Comparison of ENCODE assay signal across 8 cellular contexts in genomic region chr2:218709906-218710305, GRCh38. TPM values are rescaled to one million over a fixed set of nuclear protein-coding genes. Genes with fewer than 3 reads are reported as not detected.
DNase-seq lines count a peak whose midpoint lies in the region; ATAC-seq, FAIRE-seq and TF ChIP-seq lines count a peak whose summit lies in the region.

No MANE protein-coding gene starts in this region.

- H3K4me2 ChIP-seq in keratinocyte (ENCODE audit: control insufficient read depth, extremely low read depth, insufficient read depth, low read depth, low read length): peak overlapping the region; percentile 79

- WGBS in suprapubic skin: 66% methylated on average over 8 of the region's 8 CpGs

- no peak for DNase-seq in activated naive CD4-positive, alpha-beta T cell treated with anti-CD3 and anti-CD28 coated beads, Interleukin-2, amount 10 ng/mL, durations not matched to agents 7 days and 5 days
- DNase-seq in activated naive CD4-positive, alpha-beta T cell treated with anti-CD3 and anti-CD28 coated beads, Interleukin-2, amount 50 U/mL, for 72 hours (ENCODE audit: low spot score in 2 of 2): no peak
- DNase-seq in keratinocyte (ENCODE audit: low read depth, low spot score) (no peak), suprapubic skin (ENCODE audit: low spot score in 2 of 2) (no peak), NCI-H187 (lab: John Stamatoyannopoulos, UW) (no peak), NOMO-1 (lab: John Stamatoyannopoulos, UW; ENCODE audit: unreplicated experiment in 2 of 2) (no peak)

- H3K9me1 ChIP-seq in keratinocyte (ENCODE audit: control insufficient read depth, extremely low read depth, insufficient read depth, low read length): no peaks in the 10 kb centered on the region

- no peaks in the 10 kb centered on the region for H3K9me3 Mint-ChIP-seq in activated naive CD4-positive, alpha-beta T cell treated with anti-CD3 and anti-CD28 coated beads, Interleukin-2, amount 10 ng/mL, durations not matched to agents 7 days and 5 days
- H3K9me3 Mint-ChIP-seq in activated naive CD4-positive, alpha-beta T cell treated with anti-CD3 and anti-CD28 coated beads, Interleukin-2, amount 50 U/mL, for 72 hours: no peaks in the 10 kb centered on the region
- H3K9me3 Mint-ChIP-seq in activated naive CD8-positive, alpha-beta T cell (ENCODE audit: low read depth): no peaks in the 10 kb centered on the region

- peak overlapping the region; percentile 99 for H3K4me3 Mint-ChIP-seq in activated naive CD4-positive, alpha-beta T cell treated with anti-CD3 and anti-CD28 coated beads, Interleukin-2, amount 10 ng/mL, durations not matched to agents 7 days and 5 days
- H3K4me3 Mint-ChIP-seq in activated naive CD8-positive, alpha-beta T cell: peak overlapping the region; percentile 30

- dilution Hi-C loops in keratinocyte (cut with MboI; ENCODE audit: extremely low pct_ligation_motif_present, low sequenced_read_pairs): no loop called here

- no peak for TF ChIP-seq POLR2A in suprapubic skin (IDR thresholded peaks at IDR 0.05)

- no peaks in the 10 kb centered on the region for H3K36me3 Mint-ChIP-seq in activated naive CD4-positive, alpha-beta T cell treated with anti-CD3 and anti-CD28 coated beads, Interleukin-2, amount 10 ng/mL, durations not matched to agents 7 days and 5 days
- peaks cover 5 to 11% of the 10 kb centered on the region in 2 donors for H3K36me3 Mint-ChIP-seq in activated naive CD4-positive, alpha-beta T cell treated with anti-CD3 and anti-CD28 coated beads, Interleukin-2, amount 50 U/mL, for 72 hours
- H3K36me3 Mint-ChIP-seq in activated naive CD8-positive, alpha-beta T cell: no peaks in the 10 kb centered on the region

- TF ChIP-seq CTCF in keratinocyte (optimal IDR thresholded peaks at IDR 0.05 in 1 of 3, IDR thresholded peaks at IDR 0.05 in 1 of 3, conservative IDR thresholded peaks at IDR 0.05 in 1 of 3; ENCODE audit: extremely low read depth in 1 of 3, insufficient read depth in 2 of 3, low read length in 3 of 3): no peak
- TF ChIP-seq CTCF in suprapubic skin (IDR thresholded peaks at IDR 0.05): no peak

- CTCF ChIA-PET in activated naive CD4-positive, alpha-beta T cell treated with anti-CD3 and anti-CD28 coated beads, Interleukin-2, amount 10 ng/mL, durations not matched to agents 7 days and 5 days (lab: Charles Lee): interaction anchor here (0.6 to 2.3 kb wide), 11 partner anchors 8 to 140 kb away, joined by 3 to 9 read pairs (median 4); partner anchors contain the start of genes BCS1L and ZNF142

- no peak for ATAC-seq in activated naive CD4-positive, alpha-beta T cell treated with anti-CD3 and anti-CD28 coated beads, Interleukin-2, amount 50 U/mL, for 72 hours
- ATAC-seq in GM19328 (IDR thresholded peaks at IDR 0.05; ENCODE audit: unreplicated experiment): no peak

- peak overlapping the region; percentile 19 for H2AFZ ChIP-seq in keratinocyte (ENCODE audit: control insufficient read depth, low read length)

- H3K27me3 Mint-ChIP-seq in activated naive CD4-positive, alpha-beta T cell treated with anti-CD3 and anti-CD28 coated beads, Interleukin-2, amount 10 ng/mL, durations not matched to agents 7 days and 5 days: peaks cover 18% of the 10 kb centered on the region
- H3K27me3 Mint-ChIP-seq in activated naive CD8-positive, alpha-beta T cell: no peaks in the 10 kb centered on the region

- peaks cover 15% of the 10 kb centered on the region for H3K4me1 ChIP-seq in keratinocyte (ENCODE audit: control insufficient read depth, extremely low read depth, insufficient read depth, low read length)
- H3K4me1 ChIP-seq in suprapubic skin: peaks cover 18% of the 10 kb centered on the region

- no peak for FAIRE-seq in keratinocyte (lab: Jason Lieb, UNC)

- H3K4me3 ChIP-seq in keratinocyte (ENCODE audit: control insufficient read depth in 2 of 3, extremely low read depth in 1 of 3, insufficient read depth in 2 of 3, low read depth in 1 of 3, low read length in 3 of 3) (no peak overlapping the region), suprapubic skin (peak overlapping the region; percentile 75)

- no peak for TF ChIP-seq EP300 in suprapubic skin (IDR thresholded peaks at IDR 0.05)

- H3K79me2 ChIP-seq in keratinocyte (ENCODE audit: control insufficient read depth, insufficient read depth, low read length): peaks cover 40% of the 10 kb centered on the region

- no peak overlapping the region for H3K9ac ChIP-seq in keratinocyte (ENCODE audit: control insufficient read depth, extremely low read depth, insufficient read depth, low read length)

- H3K27ac Mint-ChIP-seq in activated naive CD4-positive, alpha-beta T cell treated with anti-CD3 and anti-CD28 coated beads, Interleukin-2, amount 10 ng/mL, durations not matched to agents 7 days and 5 days: no peak overlapping the region
- peak overlapping the region in 1 of 2 donors; percentile 94 for H3K27ac Mint-ChIP-seq in activated naive CD4-positive, alpha-beta T cell treated with anti-CD3 and anti-CD28 coated beads, Interleukin-2, amount 50 U/mL, for 72 hours
- H3K27ac Mint-ChIP-seq in activated naive CD8-positive, alpha-beta T cell: no peak overlapping the region

- H3K9me3 ChIP-seq in keratinocyte (ENCODE audit: control insufficient read depth, low read depth, low read length) (no peaks in the 10 kb centered on the region), suprapubic skin (no peaks in the 10 kb centered on the region)

- H4K20me1 ChIP-seq in keratinocyte (ENCODE audit: control insufficient read depth, extremely low read depth, insufficient read depth, low read length): no peaks in the 10 kb centered on the region

- H3K27me3 ChIP-seq in keratinocyte (ENCODE audit: control insufficient read depth, extremely low read depth, insufficient read depth, low read length) (no peaks in the 10 kb centered on the region), suprapubic skin (no peaks in the 10 kb centered on the region)

- peaks cover 0 to 8% of the 10 kb centered on the region in 2 experiments for H3K36me3 ChIP-seq in keratinocyte (ENCODE audit: control insufficient read depth in 2 of 2, extremely low read depth in 1 of 2, insufficient read depth in 2 of 2, low read length in 2 of 2)
- H3K36me3 ChIP-seq in suprapubic skin: no peaks in the 10 kb centered on the region

- peaks cover 29% of the 10 kb centered on the region for H3K4me1 Mint-ChIP-seq in activated naive CD4-positive, alpha-beta T cell treated with anti-CD3 and anti-CD28 coated beads, Interleukin-2, amount 10 ng/mL, durations not matched to agents 7 days and 5 days
- peaks cover 16% of the 10 kb centered on the region for H3K4me1 Mint-ChIP-seq in activated naive CD8-positive, alpha-beta T cell (ENCODE audit: low read depth)

- H3K27ac ChIP-seq in keratinocyte (ENCODE audit: control insufficient read depth, insufficient read depth, low read length): no peak overlapping the region
- no peak overlapping the region for H3K27ac ChIP-seq in suprapubic skin

RNA-seq across cellular contexts. Expression of gene TTLL4, which starts 0.7 kb away (rescaled TPM):
- 10 to 100 TPM; 28.2 to 42.2 TPM for total RNA-seq in activated naive CD4-positive, alpha-beta T cell treated with anti-CD3 and anti-CD28 coated beads, Interleukin-2, amount 50 U/mL, for 72 hours
- polyA plus RNA-seq in keratinocyte: 19.6 to 26.3 TPM (median 20.1 TPM) in 3 replicates
- polyA plus RNA-seq in keratinocyte (2011; ENCODE audit: low read depth): 6.0 TPM
- 10.2 and 17.3 TPM in 2 replicates for polyA plus RNA-seq in keratinocyte (2011; cell fraction: cytosol; rRNA removed)
- polyA plus RNA-seq in keratinocyte (2011; cell fraction: nucleus; rRNA removed): 55.8 and 67.4 TPM in 2 replicates
- 11.2 and 16.5 TPM in 2 replicates for polyA plus RNA-seq in keratinocyte (2012; ENCODE audit: low replicate concordance)
- 41.4 to 49.7 TPM (median 45.4 TPM) in 3 replicates for polyA minus RNA-seq in keratinocyte
- polyA minus RNA-seq in keratinocyte (2011; cell fraction: cytosol; rRNA and poly(A)+ RNA removed): 23.4 TPM
- polyA minus RNA-seq in keratinocyte (2011; cell fraction: nucleus; rRNA and poly(A)+ RNA removed): 28.2 and 43.6 TPM in 2 replicates
- total RNA-seq in suprapubic skin: 10 to 100 TPM; 18.9 to 43.5 (median 25.2) TPM

RNA-seq across cellular contexts. Expression of gene STK36, which starts 38.0 kb away (rescaled TPM):
- total RNA-seq in activated naive CD4-positive, alpha-beta T cell treated with anti-CD3 and anti-CD28 coated beads, Interleukin-2, amount 50 U/mL, for 72 hours: 10 to 100 TPM; 16.5 to 22.5 TPM
- polyA plus RNA-seq in keratinocyte: 17.3 to 25.4 TPM (median 19.0 TPM) in 3 replicates
- 3.4 TPM for polyA plus RNA-seq in keratinocyte (2011; ENCODE audit: low read depth)
- 7.2 and 8.2 TPM in 2 replicates for polyA plus RNA-seq in keratinocyte (2011; cell fraction: cytosol; rRNA removed)
- 82.6 and 103 TPM in 2 replicates for polyA plus RNA-seq in keratinocyte (2011; cell fraction: nucleus; rRNA removed)
- polyA plus RNA-seq in keratinocyte (2012; ENCODE audit: low replicate concordance): 8.5 and 9.9 TPM in 2 replicates
- polyA minus RNA-seq in keratinocyte: 24.6 to 38.5 TPM (median 26.2 TPM) in 3 replicates
- 4.0 TPM for polyA minus RNA-seq in keratinocyte (2011; cell fraction: cytosol; rRNA and poly(A)+ RNA removed)
- 20.7 and 34.3 TPM in 2 replicates for polyA minus RNA-seq in keratinocyte (2011; cell fraction: nucleus; rRNA and poly(A)+ RNA removed)
- total RNA-seq in suprapubic skin: 10 to 100 TPM; 20.7 to 43.4 (median 21.9) TPM

RNA-seq across cellular contexts. Expression of gene RNF25, which starts 38.1 kb away (rescaled TPM):
- total RNA-seq in activated naive CD4-positive, alpha-beta T cell treated with anti-CD3 and anti-CD28 coated beads, Interleukin-2, amount 50 U/mL, for 72 hours: 10 to 100 TPM; 12.3 to 22.9 TPM
- polyA plus RNA-seq in keratinocyte: 65.0 to 107 TPM (median 82.5 TPM) in 3 replicates
- 17.0 TPM for polyA plus RNA-seq in keratinocyte (2011; ENCODE audit: low read depth)
- 54.6 and 60.6 TPM in 2 replicates for polyA plus RNA-seq in keratinocyte (2011; cell fraction: cytosol; rRNA removed)
- polyA plus RNA-seq in keratinocyte (2011; cell fraction: nucleus; rRNA removed): 71.1 and 82.6 TPM in 2 replicates
- polyA plus RNA-seq in keratinocyte (2012; ENCODE audit: low replicate concordance): 24.2 and 34.0 TPM in 2 replicates
- 49.8 to 164 TPM (median 57.1 TPM) in 3 replicates for polyA minus RNA-seq in keratinocyte
- polyA minus RNA-seq in keratinocyte (2011; cell fraction: cytosol; rRNA and poly(A)+ RNA removed): 30.1 TPM
- polyA minus RNA-seq in keratinocyte (2011; cell fraction: nucleus; rRNA and poly(A)+ RNA removed): 30.2 and 39.2 TPM in 2 replicates
- total RNA-seq in suprapubic skin: 10 to 100 TPM; 19.0 to 42.6 (median 23.2) TPM

RNA-seq across cellular contexts. Expression of gene BCS1L, which starts 50.4 kb away (rescaled TPM):
- total RNA-seq in activated naive CD4-positive, alpha-beta T cell treated with anti-CD3 and anti-CD28 coated beads, Interleukin-2, amount 50 U/mL, for 72 hours: 10 to 100 TPM; 15.8 to 71.9 TPM
- polyA plus RNA-seq in keratinocyte: 56.6 to 62.3 TPM (median 57.7 TPM) in 3 replicates
- 27.3 TPM for polyA plus RNA-seq in keratinocyte (2011; ENCODE audit: low read depth)
- polyA plus RNA-seq in keratinocyte (2011; cell fraction: cytosol; rRNA removed): 33.0 and 38.4 TPM in 2 replicates
- polyA plus RNA-seq in keratinocyte (2011; cell fraction: nucleus; rRNA removed): 152 and 155 TPM in 2 replicates
- polyA plus RNA-seq in keratinocyte (2012; ENCODE audit: low replicate concordance): 45.5 and 50.2 TPM in 2 replicates
- polyA minus RNA-seq in keratinocyte: 42.6 to 53.7 TPM (median 50.7 TPM) in 3 replicates
- 29.5 TPM for polyA minus RNA-seq in keratinocyte (2011; cell fraction: cytosol; rRNA and poly(A)+ RNA removed)
- polyA minus RNA-seq in keratinocyte (2011; cell fraction: nucleus; rRNA and poly(A)+ RNA removed): 22.4 and 28.2 TPM in 2 replicates
- total RNA-seq in suprapubic skin: 10 to 100 TPM; 30.3 to 72.8 (median 39.2) TPM

RNA-seq across cellular contexts. Expression of gene ZNF142, which starts 50.5 kb away (rescaled TPM):
- total RNA-seq in activated naive CD4-positive, alpha-beta T cell treated with anti-CD3 and anti-CD28 coated beads, Interleukin-2, amount 50 U/mL, for 72 hours: 10 to 100 TPM; 24.8 to 34.6 TPM
- 4.3 to 11.9 TPM (median 4.5 TPM) in 3 replicates for polyA plus RNA-seq in keratinocyte
- polyA plus RNA-seq in keratinocyte (2011; ENCODE audit: low read depth): 2.7 TPM
- 6.9 and 7.2 TPM in 2 replicates for polyA plus RNA-seq in keratinocyte (2011; cell fraction: cytosol; rRNA removed)
- polyA plus RNA-seq in keratinocyte (2011; cell fraction: nucleus; rRNA removed): 23.4 and 32.2 TPM in 2 replicates
- 6.4 and 14.0 TPM in 2 replicates for polyA plus RNA-seq in keratinocyte (2012; ENCODE audit: low replicate concordance)
- polyA minus RNA-seq in keratinocyte: 16.0 to 91.1 TPM (median 17.7 TPM) in 3 replicates
- 8.6 TPM for polyA minus RNA-seq in keratinocyte (2011; cell fraction: cytosol; rRNA and poly(A)+ RNA removed)
- 22.8 and 29.6 TPM in 2 replicates for polyA minus RNA-seq in keratinocyte (2011; cell fraction: nucleus; rRNA and poly(A)+ RNA removed)
- total RNA-seq in suprapubic skin: 10 to 100 TPM; 27.4 to 38.7 (median 30.7) TPM
